31 cellular contexts compared by ENCODE assay signal in genomic region chr1:37458551-37458950, GRCh38. TPM values are rescaled to one million over a fixed set of nuclear protein-coding genes. Genes with fewer than 3 reads are reported as not detected.
DNase-seq lines count a peak whose midpoint lies in the region; ATAC-seq, FAIRE-seq and TF ChIP-seq lines count a peak whose summit lies in the region.
"Had no signal": no experiment of that assay in that cellular context is flagged by ENCODE, and none has a peak within 500 bp of the region (broad histone marks: within the 10 kb centered on the region; RNA-seq: fewer than 3 reads in every experiment).

No MANE protein-coding gene starts in this region.

- H3K9me3 ChIP-seq in A549 (no peaks in the 10 kb centered on the region), WERI-Rb-1 (ENCODE audit: severe bottlenecking) (no peaks in the 10 kb centered on the region)
- H3K9me3 ChIP-seq: heart right ventricle, Peyer's patch, sigmoid colon, tibial nerve had no signal

- no peak for ATAC-seq in A549
- ATAC-seq: activated T-helper 17 cell treated with anti-CD3 and anti-CD28 coated beads, Interleukin-2, amount 50 U/mL, for 72 hours; heart right ventricle; naive thymus-derived CD4-positive, alpha-beta T cell had no signal

- WGBS in A549 (ENCODE audit: missing lambda C conversion rate): 79% methylated on average over 3 of the region's 3 CpGs

- peak in 1 of 2 experiments; percentile 20 for DNase-seq in A549 (ENCODE audit: low read depth in 1 of 2, low spot score in 1 of 2)
- DNase-seq in GM10248 (ENCODE audit: extremely low spot score): no peak
- peak; percentile 32 for DNase-seq in HT-29 (ENCODE audit: low spot score)
- no peak for DNase-seq in WERI-Rb-1
- DNase-seq in mucosa of gallbladder (ENCODE audit: low spot score): no peak
- no peak for DNase-seq in G401 (ENCODE audit: low spot score)
- no peak for DNase-seq in NCI-H128 (lab: John Stamatoyannopoulos, UW; ENCODE audit: unreplicated experiment)
- DNase-seq: activated CD4-positive, alpha-beta memory T cell treated with anti-CD3 and anti-CD28 coated beads for 36 hours; activated CD4-positive, alpha-beta T cell treated with anti-CD3 and anti-CD28 coated beads for 1 hour; activated CD8-positive, alpha-beta memory T cell treated with anti-CD3 and anti-CD28 coated beads, Interleukin-2, amount 50 U/mL, for 48 hours; amygdala; brain microvascular endothelial cell; CD8-positive, alpha-beta memory T cell; cerebellar nuclear complex; heart right ventricle; MV-4-11; naive thymus-derived CD4-positive, alpha-beta T cell; NCI-H1436 treated with DMSO at 0.1 percent for 48 hours; NCI-H524; NK-92 treated with Interleukin-12 subunit alpha and Interleukin-12 subunit beta, amount 100 ng/mL, for 24 hours; nucleus accumbens; Peyer's patch; SHP77 treated with DMSO at 0.1 percent for 48 hours; sigmoid colon; stimulated activated CD4-positive, alpha-beta T cell treated with anti-CD3 and anti-CD28 coated beads, Interleukin-4, amount 100 ng/mL, for 24 hours; T-helper 2 cell had no signal

- no peak for TF ChIP-seq EP300 in A549 (IDR thresholded peaks at IDR 0.05)

- no peak for TF ChIP-seq RAD21 in A549 (conservative IDR thresholded peaks at IDR 0.05 in 1 of 2, IDR thresholded peaks at IDR 0.05 in 1 of 2)

- TF ChIP-seq CTCF in A549 (IDR thresholded peaks at IDR 0.05) (no peak), GM10248 (IDR thresholded peaks at IDR 0.05; ENCODE audit: control extremely low read depth, extremely low read depth, low read depth, missing control alignments) (peak; percentile 13), WERI-Rb-1 (IDR thresholded peaks at IDR 0.05; ENCODE audit: low read depth, low read length) (peak; percentile 34; the same call in 1 of the 2 replicates)

- CTCF ChIA-PET in A549 (lab: Yijun Ruan, JAX) (interaction anchor here (0.6 to 13.1 kb wide), 4 partner anchors 13 to 574 kb away, joined by 4 to 209 read pairs (median 106); partner anchors contain the start of gene ZC3H12A), GM10248 (lab: Yijun Ruan, JAX) (interaction anchor here (0.7 to 11.4 kb wide), 8 partner anchors 8 to 1377 kb away, joined by 3 to 209 read pairs (median 6); partner anchors contain the start of genes MEAF6 and ZC3H12A)

- H3K4me1 ChIP-seq in A549: peaks cover 54% of the 10 kb centered on the region
- H3K4me1 ChIP-seq: Peyer's patch had no signal

- H3K27ac ChIP-seq in A549 (peak overlapping the region; percentile 55 to 63; a peak in 5 of 6 replicates), WERI-Rb-1 (no peak overlapping the region)
- H3K27ac ChIP-seq: brain microvascular endothelial cell, heart right ventricle, Peyer's patch, sigmoid colon, tibial nerve had no signal

- no peak for TF ChIP-seq POLR2A in A549 (IDR thresholded peaks at IDR 0.05; ENCODE audit: low read length)

- H3K4me3 ChIP-seq in A549: no peak overlapping the region
- H3K4me3 ChIP-seq in WERI-Rb-1 (ENCODE audit: low read depth, low read length): no peak overlapping the region
- H3K4me3 ChIP-seq: heart right ventricle, Peyer's patch, sigmoid colon, tibial nerve had no signal

- H3K4me2 ChIP-seq in A549: no peak overlapping the region

- FAIRE-seq in A549 (lab: Jason Lieb, UNC): no peak
- FAIRE-seq: endometrium, frontal cortex, H54 had no signal

- no peaks in the 10 kb centered on the region for H3K36me3 ChIP-seq in WERI-Rb-1
- H3K36me3 ChIP-seq: brain microvascular endothelial cell, Peyer's patch, sigmoid colon, tibial nerve had no signal

- in situ Hi-C loops in G401 (cut with HindIII; ENCODE audit: low sequenced_read_pairs): no loop called here

- no peaks in the 10 kb centered on the region for H3K27me3 ChIP-seq in WERI-Rb-1 (ENCODE audit: insufficient read depth, low read depth, severe bottlenecking)
- H3K27me3 ChIP-seq: brain microvascular endothelial cell, heart right ventricle, Peyer's patch, sigmoid colon, tibial nerve had no signal

- POLR2A ChIA-PET in A549 (lab: Yijun Ruan, JAX): no interaction called here
- POLR2A ChIA-PET in GM10248 (lab: Yijun Ruan, JAX): no interaction called here

TF ChIP-seq in A549, 52 proteins besides CTCF, POLR2A, EP300 and RAD21:
- TF ChIP-seq HOXB5 (CRISPR knock-in tag; IDR thresholded peaks at IDR 0.05): no peak
- no peak for TF ChIP-seq TP53 (CRISPR knock-in tag; IDR thresholded peaks at IDR 0.05)
- no peak for TF ChIP-seq FOSB (CRISPR knock-in tag; IDR thresholded peaks at IDR 0.05)
- TF ChIP-seq, protein P1, sequence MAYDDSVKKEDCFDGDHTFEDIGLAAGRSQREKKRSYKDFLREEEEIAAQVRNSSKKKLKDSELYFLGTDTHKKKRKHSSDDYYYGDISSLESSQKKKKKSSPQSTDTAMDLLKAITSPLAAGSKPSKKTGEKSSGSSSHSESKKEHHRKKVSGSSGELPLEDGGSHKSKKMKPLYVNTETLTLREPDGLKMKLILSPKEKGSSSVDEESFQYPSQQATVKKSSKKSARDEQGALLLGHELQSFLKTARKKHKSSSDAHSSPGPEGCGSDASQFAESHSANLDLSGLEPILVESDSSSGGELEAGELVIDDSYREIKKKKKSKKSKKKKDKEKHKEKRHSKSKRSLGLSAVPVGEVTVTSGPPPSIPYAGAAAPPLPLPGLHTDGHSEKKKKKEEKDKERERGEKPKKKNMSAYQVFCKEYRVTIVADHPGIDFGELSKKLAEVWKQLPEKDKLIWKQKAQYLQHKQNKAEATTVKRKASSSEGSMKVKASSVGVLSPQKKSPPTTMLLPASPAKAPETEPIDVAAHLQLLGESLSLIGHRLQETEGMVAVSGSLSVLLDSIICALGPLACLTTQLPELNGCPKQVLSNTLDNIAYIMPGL (CRISPR knock-in tag; IDR thresholded peaks at IDR 0.05; ENCODE audit: borderline replicate concordance): no peak
- no peak for TF ChIP-seq TFCP2L1 (CRISPR knock-in tag; IDR thresholded peaks at IDR 0.05)
- TF ChIP-seq CHD4 (IDR thresholded peaks at IDR 0.05; ENCODE audit: borderline replicate concordance): no peak

RNA-seq across cellular contexts. Expression of gene ZC3H12A, which starts 15.8 kb away (rescaled TPM):
- polyA plus RNA-seq in A549 (2011; rRNA removed): 23.1 and 23.5 TPM in 2 replicates
- 26.7 and 39.4 TPM in 2 replicates for polyA plus RNA-seq in A549 (2012; cell fraction: cytosol; rRNA removed)
- polyA plus RNA-seq in A549 (2012; cell fraction: nucleus; rRNA removed): 101 and 103 TPM in 2 replicates
- polyA plus RNA-seq in A549 (2017; fragmentation: RNase III; extraction: RNeasy Plus Mini Kit Qiagen cat#74134 plus additional on column Dnase treatment): 11.6 to 16.3 TPM (median 14.7 TPM) in 3 replicates
- 36.5 and 49.9 TPM in 2 replicates for polyA minus RNA-seq in A549 (2011; rRNA and poly(A)+ RNA removed)
- 99.3 and 105 TPM in 2 replicates for total RNA-seq in HT-29 (2014; rRNA removed; shearing (Covaris generic))
- total RNA-seq in mucosa of gallbladder: 17.6 TPM
- total RNA-seq in G401 (2014; rRNA removed; shearing (Covaris generic)): 2.6 and 3.3 TPM in 2 replicates

RNA-seq across cellular contexts. Expression of gene MEAF6, which starts 56.0 kb away (rescaled TPM):
- polyA plus RNA-seq in A549 (2011; rRNA removed) (45.4 and 47.2 TPM in 2 replicates), A549 (2017; fragmentation: RNase III; extraction: RNeasy Plus Mini Kit Qiagen cat#74134 plus additional on column Dnase treatment) (38.5 to 42.5 TPM (median 39.4 TPM) in 3 replicates)
- 19.4 and 20.5 TPM in 2 replicates for polyA plus RNA-seq in A549 (2012; cell fraction: cytosol; rRNA removed)
- 9.2 and 17.5 TPM in 2 replicates for polyA plus RNA-seq in A549 (2012; cell fraction: nucleus; rRNA removed)
- 9.9 and 11.4 TPM in 2 replicates for polyA minus RNA-seq in A549 (2011; rRNA and poly(A)+ RNA removed)
- 23.5 and 52.8 TPM in 2 replicates for total RNA-seq in HT-29 (2014; rRNA removed; shearing (Covaris generic))
- total RNA-seq in mucosa of gallbladder: 74.2 TPM
- total RNA-seq in G401 (2014; rRNA removed; shearing (Covaris generic)): 44.4 and 62.8 TPM in 2 replicates
